Comparison of ENCODE assay signal across 11 cellular contexts in genomic region chr2:112803691-112804521, GRCh38. TPM values are rescaled to one million over a fixed set of nuclear protein-coding genes. Genes with fewer than 3 reads are reported as not detected.
DNase-seq lines count a peak whose midpoint lies in the region; ATAC-seq, FAIRE-seq and TF ChIP-seq lines count a peak whose summit lies in the region.
"Had no signal": no experiment of that assay in that cellular context is flagged by ENCODE, and none has a peak within 500 bp of the region (broad histone marks: within the 10 kb centered on the region; RNA-seq: fewer than 3 reads in every experiment).

No MANE protein-coding gene starts in this region.

- no peak for TF ChIP-seq CTCF in AG04450 (IDR thresholded peaks at IDR 0.05; ENCODE audit: low read depth, low read length)
- TF ChIP-seq CTCF in CD4-positive, alpha-beta T cell (IDR thresholded peaks at IDR 0.05): no peak

- POLR2A ChIA-PET in AG04450 (lab: Yijun Ruan, JAX): no interaction called here
- POLR2A ChIA-PET in CD4-positive, alpha-beta T cell (lab: Charles Lee): no interaction called here

- H3K27ac Mint-ChIP-seq in CD4-positive, alpha-beta T cell: no peak overlapping the region

- H3K9me3 ChIP-seq in AG04450 (ENCODE audit: control insufficient read depth, insufficient read depth, low read length) (no peaks in the 10 kb centered on the region; the same call in 1 of the 2 replicates), SJCRH30 (replicated peaks) (no peaks in the 10 kb centered on the region)
- H3K9me3 ChIP-seq in CD4-positive, alpha-beta T cell (ENCODE audit: control insufficient read depth, low read length): peaks cover 6% of the 10 kb centered on the region

- intact Hi-C loops in CD4-positive, alpha-beta T cell (cut with DNase I, micrococcal nuclease): no loop called here

- H3K27ac ChIP-seq in AG04450 (ENCODE audit: low read depth, low read length): no peak overlapping the region
- peak overlapping the region; percentile 98 for H3K27ac ChIP-seq in epithelial cell of prostate
- H3K27ac ChIP-seq in SJCRH30: no peak overlapping the region
- no peak overlapping the region for H3K27ac ChIP-seq in CD4-positive, alpha-beta T cell (ENCODE audit: low read depth, low read length)

- H3K4me3 ChIP-seq in AG04450 (ENCODE audit: low read depth, low read length) (no peak overlapping the region), SJCRH30 (no peak overlapping the region)

- FAIRE-seq in RCC 7860 (lab: Jason Lieb, UNC): peak; percentile 23
- FAIRE-seq: endothelial cell of umbilical vein, GM19239 had no signal

- no peaks in the 10 kb centered on the region for H3K36me3 Mint-ChIP-seq in CD4-positive, alpha-beta T cell (ENCODE audit: low read depth)

- H3K4me1 ChIP-seq in SJCRH30: no peaks in the 10 kb centered on the region

- CTCF ChIA-PET in AG04450 (lab: Charles Lee): interaction anchor here (1.1 kb wide), 1 partner anchor 11 kb away, joined by 4 read pairs; no protein-coding TSS in a partner anchor
- CTCF ChIA-PET in CD4-positive, alpha-beta T cell (lab: Charles Lee): no interaction called here

- no peaks in the 10 kb centered on the region for H3K4me1 Mint-ChIP-seq in CD4-positive, alpha-beta T cell (ENCODE audit: low read depth)

- H3K27me3 ChIP-seq in AG04450 (ENCODE audit: control insufficient read depth, insufficient read depth, low read length) (no peaks in the 10 kb centered on the region), SJCRH30 (no peaks in the 10 kb centered on the region)
- H3K27me3 ChIP-seq in CD4-positive, alpha-beta T cell (ENCODE audit: control insufficient read depth, insufficient read depth, low read length): no peaks in the 10 kb centered on the region

- ATAC-seq in GM21619 (IDR thresholded peaks at IDR 0.05; ENCODE audit: unreplicated experiment) (peak; percentile 52), HG02623 (IDR thresholded peaks at IDR 0.05; ENCODE audit: unreplicated experiment) (no peak)
- ATAC-seq in CD4-positive, alpha-beta T cell (ENCODE audit: poor library complexity): no peak

- H3K36me3 ChIP-seq in SJCRH30: no peaks in the 10 kb centered on the region

- H3K9me3 Mint-ChIP-seq in CD4-positive, alpha-beta T cell: peaks cover 4% of the 10 kb centered on the region

- peak; percentile 67 for DNase-seq in AG04450 (ENCODE audit: low read depth, low spot score)
- peak; percentile 82 for DNase-seq in RCC 7860 (ENCODE audit: low spot score)
- DNase-seq in epithelial cell of prostate (ENCODE audit: low read depth, low spot score): peak; percentile 93
- DNase-seq in SJCRH30: no peak
- DNase-seq in retina: no peak
- no peak for DNase-seq in CD4-positive, alpha-beta T cell
- DNase-seq: mesendoderm had no signal

- H3K27me3 Mint-ChIP-seq in CD4-positive, alpha-beta T cell: no peaks in the 10 kb centered on the region

- H3K4me3 Mint-ChIP-seq in CD4-positive, alpha-beta T cell: no peak overlapping the region

RNA-seq across cellular contexts. Expression of gene IL1A, which starts 19.6 kb away (rescaled TPM):
- polyA plus RNA-seq in AG04450 (2011; rRNA removed): 0.51 and 0.55 TPM in 2 replicates
- 0.14 and 0.26 TPM in 2 replicates for polyA minus RNA-seq in AG04450 (2011; rRNA and poly(A)+ RNA removed)
- not detected in 2 replicates for total RNA-seq in SJCRH30 (2014; rRNA removed; shearing (Covaris generic))
- not detected for total RNA-seq in CD4-positive, alpha-beta T cell

RNA-seq across cellular contexts. Expression of gene IL1B, which starts 32.7 kb away (rescaled TPM):
- polyA plus RNA-seq in AG04450 (2011; rRNA removed): 2.3 and 2.4 TPM in 2 replicates
- 4.1 and 6.1 TPM in 2 replicates for polyA minus RNA-seq in AG04450 (2011; rRNA and poly(A)+ RNA removed)
- total RNA-seq in SJCRH30 (2014; rRNA removed; shearing (Covaris generic)): not detected in 2 replicates
- total RNA-seq in CD4-positive, alpha-beta T cell: 1 to 10 TPM; 3.8 to 5.6 TPM
- total RNA-seq: endothelial cell of umbilical vein had no signal

RNA-seq across cellular contexts. Expression of gene CKAP2L, which starts 39.5 kb away (rescaled TPM):
- polyA plus RNA-seq in AG04450 (2011; rRNA removed): 2.9 and 4.4 TPM in 2 replicates
- polyA minus RNA-seq in AG04450 (2011; rRNA and poly(A)+ RNA removed): 1.7 and 4.1 TPM in 2 replicates
- total RNA-seq in SJCRH30 (2014; rRNA removed; shearing (Covaris generic)): 31.0 and 33.7 TPM in 2 replicates
- under 1 TPM; 0.08 to 0.50 TPM for total RNA-seq in CD4-positive, alpha-beta T cell

Comparison
In these comparisons a context has a peak if more than half of its experiments do, and no peak if none do; other contexts are left out.
1. DNase-seq: peak in AG04450 (single experiment), RCC 7860 (single experiment) and epithelial cell of prostate (single experiment); none in SJCRH30 (0 of 2), retina (single experiment) and CD4-positive, alpha-beta T cell (0 of 10).
2. RNA of gene CKAP2L, which starts 39.5 kb away (total RNA-seq): 31.0 to 33.7 TPM in SJCRH30; 0.08 to 0.50 TPM in CD4-positive, alpha-beta T cell; every median in the first group is over 10 times any median in the second.